ENCODE assay signal across 8 cellular contexts in genomic region chr9:136363106-136363605, GRCh38. TPM values are rescaled to one million over a fixed set of nuclear protein-coding genes. Genes with fewer than 3 reads are reported as not detected.
DNase-seq lines count a peak whose midpoint lies in the region; ATAC-seq and TF ChIP-seq lines count a peak whose summit lies in the region.

No MANE protein-coding gene starts in this region.

- DNase-seq in Ammon's horn (ENCODE audit: low spot score) (peak; percentile 96), NCI-H345 treated with DMSO at 0.1 percent for 48 hours (lab: John Stamatoyannopoulos, UW; ENCODE audit: unreplicated experiment) (peak; percentile 82), choroid plexus epithelial cell (ENCODE audit: low read depth) (peak; percentile 97), left colon (peak; percentile 97 to 99)
- peak; percentile 96 to 97 for DNase-seq in activated CD4-positive, alpha-beta T cell treated with anti-CD3 and anti-CD28 coated beads for 4 hours
- peak; percentile 96 for DNase-seq in stimulated activated CD4-positive, alpha-beta T cell treated with anti-CD3 and anti-CD28 coated beads, Interleukin-1b, Interleukin-23, amount 100 ng/mL, for 48 hours

- intact Hi-C loops in left colon (cut with DNase I, micrococcal nuclease), result no loop called here

- no peak for TF ChIP-seq CTCF in choroid plexus epithelial cell (conservative IDR thresholded peaks at IDR 0.05; ENCODE audit: low read depth, low read length)

- ATAC-seq in GM19043 (IDR thresholded peaks at IDR 0.05; ENCODE audit: low read depth, unreplicated experiment) (peak; percentile 79), HG03342 (IDR thresholded peaks at IDR 0.05; ENCODE audit: unreplicated experiment) (peak; percentile 71), left colon (peak; percentile 94)

- H3K4me3 ChIP-seq in choroid plexus epithelial cell (ENCODE audit: low read depth, low read length), result peak overlapping the region; percentile 87

RNA-seq across cellular contexts. Expression of gene DNLZ, which starts 0.4 kb away (rescaled TPM):
- total RNA-seq in left colon, result 10 to 100 TPM in 1 of 2 donors, 1 to 10 TPM in 1; 10.0 to 10.6 TPM

RNA-seq across cellular contexts. Expression of gene CARD9, which starts 10.3 kb away (rescaled TPM):
- total RNA-seq in left colon, result 1 to 10 TPM in 1 of 2 donors, under 1 TPM in 1; 0.52 to 1.9 TPM

RNA-seq across cellular contexts. Expression of gene GPSM1, which starts 35.8 kb away (rescaled TPM):
- total RNA-seq in left colon, result 1 to 10 TPM; 2.0 to 3.1 TPM

RNA-seq across cellular contexts. Expression of gene SNAPC4, which starts 36.8 kb away (rescaled TPM):
- total RNA-seq in left colon, result 1 to 10 TPM; 6.7 to 8.1 TPM

RNA-seq across cellular contexts. Expression of gene ENTR1, which starts 47.3 kb away (rescaled TPM):
- 10 to 100 TPM; 29.8 to 33.2 TPM for total RNA-seq in left colon

Comparison
In these comparisons a context has a peak if more than half of its experiments do, and no peak if none do; other contexts are left out.
1. Peak in every context shown above with its lines: DNase-seq, ATAC-seq and H3K4me3 ChIP-seq.